ENCODE assay signal across 32 cellular contexts in genomic region chr16:86826931-86827330, GRCh38.
A peak's percentile ranks its signal among the peaks of the same experiment; 100 is the strongest.
DNase-seq lines count a peak whose midpoint lies in the region; ATAC-seq and FAIRE-seq lines count a peak whose summit lies in the region.
"Had no signal": no experiment of that assay in that cellular context is flagged by ENCODE, and none has a peak within 500 bp of the region (broad histone marks: within the 10 kb centered on the region; RNA-seq: fewer than 3 reads in every experiment).

No MANE protein-coding gene starts in this region.

- no peak overlapping the region for H3K56ac ChIP-seq in mesendoderm (ENCODE audit: low read length)

- H2BK15ac ChIP-seq in mesendoderm (replicated peaks; ENCODE audit: low read depth): no peak overlapping the region

- no peak overlapping the region for H2BK120ac ChIP-seq in mesendoderm (ENCODE audit: low read depth, low read length)

- DNase-seq in HAP-1 (ENCODE audit: low spot score in 2 of 2): peak; percentile 51
- DNase-seq in astrocyte of the hippocampus (ENCODE audit: low read depth, low spot score): peak; percentile 78
- peak; percentile 56 for DNase-seq in mesendoderm
- DNase-seq in T-helper 2 cell: no peak
- DNase-seq in GM19239 (ENCODE audit: insufficient read length, low spot score): no peak
- no peak for DNase-seq in NCI-H1105 treated with DMSO at 0.1 percent for 48 hours (lab: John Stamatoyannopoulos, UW)
- DNase-seq in sciatic nerve (ENCODE audit: low spot score): no peak
- DNase-seq: activated CD4-positive, alpha-beta memory T cell treated with anti-CD3 and anti-CD28 coated beads for 36 hours; activated CD4-positive, alpha-beta T cell treated with anti-CD3 and anti-CD28 coated beads for 1 hour; activated naive CD8-positive, alpha-beta T cell treated with anti-CD3 and anti-CD28 coated beads, Interleukin-2, amount 50 U/mL, for 24 hours; activated T-cell treated with anti-CD3 and anti-CD28 coated beads, Interleukin-2, amount 50 U/mL, for 72 hours; body of pancreas; cerebellar nuclear complex; COR-L47; DMS53; gastrocnemius medialis; GOT3; KBM-7; left cardiac atrium; NCI-H1105; NCI-H2081 treated with DMSO at 0.1 percent for 48 hours; NCI-H2227 treated with DMSO at 0.1 percent for 48 hours; NCI-H526; PC-9; SHP77; thyroid gland had no signal

- H3K4me3 ChIP-seq in HAP-1: no peak overlapping the region
- no peak overlapping the region for H3K4me3 ChIP-seq in mesendoderm (ENCODE audit: low read length)
- H3K4me3 ChIP-seq: BLaER1, body of pancreas, gastrocnemius medialis, MG63, PC-9, right atrium auricular region, thyroid gland had no signal

- in situ Hi-C loops in HAP-1 (cut with MboI; ENCODE audit: low sequenced_read_pairs): no loop called here

- H3K9me3 ChIP-seq in HAP-1: no peaks in the 10 kb centered on the region
- H3K9me3 ChIP-seq: BLaER1, body of pancreas, gastrocnemius medialis, MG63, right atrium auricular region, thyroid gland had no signal

- no CpG with 5 or more reads among the region's 15 CpGs for WGBS in mesendoderm (ENCODE audit: extremely low coverage, insufficient coverage, low lambda C conversion rate)

- H3K18ac ChIP-seq in mesendoderm (ENCODE audit: low read length): no peak overlapping the region

- H4K8ac ChIP-seq in mesendoderm (ENCODE audit: low read depth, low read length): no peak overlapping the region

- H3K36me3 ChIP-seq in HAP-1 (replicated peaks) (no peaks in the 10 kb centered on the region), mesendoderm (ENCODE audit: control insufficient read depth, insufficient read depth, low read length) (no peaks in the 10 kb centered on the region)
- H3K36me3 ChIP-seq: BLaER1, gastrocnemius medialis, MG63, right atrium auricular region, thyroid gland had no signal

- no peak overlapping the region for H3K9ac ChIP-seq in mesendoderm (ENCODE audit: low read length)
- H3K9ac ChIP-seq: BLaER1, parathyroid adenoma had no signal

- H3K27me3 ChIP-seq in HAP-1 (ENCODE audit: low read depth) (peaks cover 15% of the 10 kb centered on the region), mesendoderm (ENCODE audit: insufficient read depth, low read length, poor library complexity) (no peaks in the 10 kb centered on the region)
- H3K27me3 ChIP-seq: right atrium auricular region, thyroid gland had no signal

- H3K4me2 ChIP-seq in mesendoderm (ENCODE audit: low read length): no peak overlapping the region
- H3K4me2 ChIP-seq: PC-9 had no signal

- H2BK5ac ChIP-seq in mesendoderm (ENCODE audit: low read length): no peak overlapping the region

- no peak for FAIRE-seq in GM19239 (lab: Jason Lieb, UNC)
- FAIRE-seq: endometrium, G401.6 had no signal

- H3K79me2 ChIP-seq in mesendoderm (ENCODE audit: control insufficient read depth, insufficient read depth, low read length): no peaks in the 10 kb centered on the region
- H3K79me2 ChIP-seq: parathyroid adenoma had no signal

- H3K4ac ChIP-seq in mesendoderm (ENCODE audit: low read depth, low read length): no peak overlapping the region

- H4K5ac ChIP-seq in mesendoderm (ENCODE audit: low read length): no peak overlapping the region

- ATAC-seq in sciatic nerve: no peak
- ATAC-seq: activated naive CD8-positive, alpha-beta T cell treated with anti-CD3 and anti-CD28 coated beads, Interleukin-2, amount 50 U/mL, for 24 hours; activated T-cell treated with anti-CD3 and anti-CD28 coated beads, Interleukin-2, amount 50 U/mL, for 72 hours; body of pancreas; gastrocnemius medialis; left cardiac atrium had no signal

- no peak overlapping the region for H3K27ac ChIP-seq in mesendoderm (ENCODE audit: low read depth, low read length)
- H3K27ac ChIP-seq: BLaER1, body of pancreas, gastrocnemius medialis, parathyroid adenoma, PC-9, right atrium auricular region, thyroid gland had no signal

- no peak overlapping the region for H3K23ac ChIP-seq in mesendoderm (ENCODE audit: low read length)

- H3K4me1 ChIP-seq in HAP-1 (no peaks in the 10 kb centered on the region), mesendoderm (ENCODE audit: control insufficient read depth, low read depth, low read length) (peaks cover 2% of the 10 kb centered on the region)
- H3K4me1 ChIP-seq: body of pancreas, gastrocnemius medialis, right atrium auricular region, thyroid gland had no signal

- intact Hi-C loops in sciatic nerve (cut with DNase I): no loop called here

- no peaks in the 10 kb centered on the region for H3K79me1 ChIP-seq in mesendoderm (ENCODE audit: low read length)

- no peak overlapping the region for H2AK5ac ChIP-seq in mesendoderm (ENCODE audit: low read length)

Comparison
In these comparisons a context has a peak if more than half of its experiments do, and no peak if none do; other contexts are left out.
1. DNase-seq: peak in HAP-1 (2 of 2), astrocyte of the hippocampus (single experiment) and mesendoderm (single experiment); none in T-helper 2 cell (0 of 5), GM19239 (single experiment), NCI-H1105 treated with DMSO at 0.1 percent for 48 hours (single experiment) and sciatic nerve (single experiment).